10 cellular contexts compared by ENCODE assay signal in the genomic region with DNA sequence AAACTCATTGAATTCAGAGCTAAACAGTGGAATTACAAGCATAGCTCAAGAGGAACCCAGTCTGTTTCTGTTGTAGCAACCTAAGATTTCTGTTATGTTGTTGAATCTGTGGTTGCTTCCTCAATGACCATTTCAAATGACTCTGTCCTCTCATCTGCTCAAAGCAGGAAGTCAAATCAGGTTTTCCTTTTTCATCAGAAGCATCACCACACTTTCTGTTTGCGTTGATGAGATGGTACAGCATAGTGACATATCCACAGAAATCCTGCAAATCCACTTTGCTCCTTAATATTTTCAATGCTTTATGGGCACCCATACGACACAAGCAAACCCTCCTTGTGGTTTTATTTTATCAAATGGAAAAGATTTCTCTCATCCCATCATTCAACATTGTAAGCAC. TPM values are rescaled to one million over a fixed set of nuclear protein-coding genes. Genes with fewer than 3 reads are reported as not detected.
DNase-seq lines count a peak whose midpoint lies in the region; ATAC-seq, FAIRE-seq and TF ChIP-seq lines count a peak whose summit lies in the region.
"Had no signal": no experiment of that assay in that cellular context is flagged by ENCODE, and none has a peak within 500 bp of the region (broad histone marks: within the 10 kb centered on the region; RNA-seq: fewer than 3 reads in every experiment).

No MANE protein-coding gene starts in this region.

- no peaks in the 10 kb centered on the region for H3K9me2 ChIP-seq in OCI-LY1 (ENCODE audit: low read depth, low read length)

- no peaks in the 10 kb centered on the region for H3K79me2 ChIP-seq in OCI-LY1 (ENCODE audit: insufficient read depth, low read length)

- H4K20me1 ChIP-seq in OCI-LY1 (ENCODE audit: insufficient read depth, low read length): no peaks in the 10 kb centered on the region

- ATAC-seq in GM21447 (IDR thresholded peaks at IDR 0.05; ENCODE audit: unreplicated experiment): peak; percentile 44

- peaks cover 4 to 7% (median 6%) of the 10 kb centered on the region in 3 donors for H3K27me3 Mint-ChIP-seq in immature natural killer cell (ENCODE audit: low read depth in 3 of 3)
- H3K27me3 Mint-ChIP-seq in Caco-2 (ENCODE audit: insufficient read depth, unreplicated experiment): no peaks in the 10 kb centered on the region

- BruUV-seq in Caco-2 (replicated peaks; lab: Mats Ljungman, UMichigan): no TSS peak

- no peaks in the 10 kb centered on the region for H3K9me3 Mint-ChIP-seq in immature natural killer cell
- no peaks in the 10 kb centered on the region for H3K9me3 Mint-ChIP-seq in Caco-2 (ENCODE audit: unreplicated experiment)
- H3K9me3 Mint-ChIP-seq: nephron had no signal

- no peak for FAIRE-seq in urothelium cell line (lab: Jason Lieb, UNC)

- H3K36me3 ChIP-seq in OCI-LY1 (ENCODE audit: insufficient read depth, low read length) (no peaks in the 10 kb centered on the region), Caco-2 (ENCODE audit: control insufficient read depth, insufficient read depth, low read length) (no peaks in the 10 kb centered on the region)

- DNase-seq in DMS53 (lab: John Stamatoyannopoulos, UW) (peak; percentile 99), immature natural killer cell (peak; percentile 77 to 85 (median 82)), Caco-2 (no peak), urothelium cell line (ENCODE audit: low spot score) (no peak), foreskin fibroblast (no peak), SHP77 treated with DMSO at 0.1 percent for 48 hours (lab: John Stamatoyannopoulos, UW) (no peak)
- DNase-seq: NCI-H82 had no signal

- peak overlapping the region; percentile 51 for H3K4me2 ChIP-seq in OCI-LY1 (ENCODE audit: low read length)

- H3K27ac Mint-ChIP-seq in immature natural killer cell: peak overlapping the region; percentile 96 to 99 (median 97)
- H3K27ac Mint-ChIP-seq in Caco-2 (ENCODE audit: unreplicated experiment): no peak overlapping the region
- H3K27ac Mint-ChIP-seq: nephron had no signal

- intact Hi-C loops in Caco-2 (cut with micrococcal nuclease; ENCODE audit: unreplicated experiment): no loop called here

- peaks cover 99% of the 10 kb centered on the region for H3K4me1 ChIP-seq in OCI-LY1 (ENCODE audit: insufficient read depth, low read length, severe bottlenecking)
- H3K4me1 ChIP-seq in Caco-2: no peaks in the 10 kb centered on the region

- POLR2A ChIA-PET in Caco-2 (lab: Charles Lee): no interaction called here

- H3K4me1 Mint-ChIP-seq in immature natural killer cell (peaks cover 44 to 55% of the 10 kb centered on the region in 2 donors), Caco-2 (ENCODE audit: low read depth, unreplicated experiment) (no peaks in the 10 kb centered on the region)
- H3K4me1 Mint-ChIP-seq: nephron had no signal

- CTCF ChIA-PET in Caco-2 (lab: Charles Lee): no interaction called here

- H3K27me3 ChIP-seq in OCI-LY1 (ENCODE audit: insufficient read depth, low read length) (no peaks in the 10 kb centered on the region), Caco-2 (replicated peaks; ENCODE audit: control insufficient read depth, insufficient read depth, low read length) (no peaks in the 10 kb centered on the region)

- peaks cover 31% of the 10 kb centered on the region for H3F3A ChIP-seq in OCI-LY1 (ENCODE audit: insufficient read depth, low read length)

- H3K9ac ChIP-seq in OCI-LY1 (ENCODE audit: low read length): peak overlapping the region; percentile 39; the same call in 1 of the 2 replicates

- peak overlapping the region; percentile 98 for H3K27ac ChIP-seq in OCI-LY1 (ENCODE audit: low read depth, low read length, poor library complexity, severe bottlenecking)

- TF ChIP-seq CTCF in OCI-LY1 (IDR thresholded peaks at IDR 0.05; ENCODE audit: low read length): no peak
- TF ChIP-seq CTCF in Caco-2 (IDR thresholded peaks at IDR 0.05; ENCODE audit: insufficient read depth in 1 of 2, low read depth in 1 of 2, low read length in 1 of 2, severe bottlenecking in 1 of 2, unreplicated experiment in 1 of 2): no peak
- TF ChIP-seq CTCF in foreskin fibroblast (IDR thresholded peaks at IDR 0.05; ENCODE audit: low read depth, low read length): no peak

- no peaks in the 10 kb centered on the region for H3K9me3 ChIP-seq in OCI-LY1 (ENCODE audit: low read length)
- no peaks in the 10 kb centered on the region for H3K9me3 ChIP-seq in Caco-2

- H3K4me3 ChIP-seq in OCI-LY1 (ENCODE audit: low read depth, low read length, poor library complexity, severe bottlenecking) (peak overlapping the region; percentile 26), Caco-2 (ENCODE audit: low read depth, low read length) (no peak overlapping the region), foreskin fibroblast (ENCODE audit: low read depth in 1 of 2, low read length in 2 of 2) (no peak overlapping the region)

- no peak overlapping the region for H2AFZ ChIP-seq in OCI-LY1 (ENCODE audit: low read length)

- H3K4me3 Mint-ChIP-seq in immature natural killer cell (peak overlapping the region; percentile 76 to 88 (median 84)), Caco-2 (ENCODE audit: unreplicated experiment) (no peak overlapping the region)
- H3K4me3 Mint-ChIP-seq: nephron had no signal

- H3K36me3 Mint-ChIP-seq in immature natural killer cell: peaks cover 0 to 7% (median 4%) of the 10 kb centered on the region in 3 donors
- no peaks in the 10 kb centered on the region for H3K36me3 Mint-ChIP-seq in Caco-2 (ENCODE audit: insufficient read depth, unreplicated experiment)

RNA-seq across cellular contexts. Expression of gene UCP2, which starts 12.6 kb away (rescaled TPM):
- 1,000 to 10,000 TPM; 1,092 to 2,060 (median 1,799) TPM for polyA plus RNA-seq in immature natural killer cell
- 100 and 144 TPM in 2 replicates for total RNA-seq in Caco-2 (2022)

RNA-seq across cellular contexts. Expression of gene UCP3, which starts 13.6 kb away (rescaled TPM):
- 1 to 10 TPM in 1 of 3 donors, under 1 TPM in 2; 0.41 to 1.3 (median 0.52) TPM for polyA plus RNA-seq in immature natural killer cell
- total RNA-seq in Caco-2 (2022): 0.84 and 1.2 TPM in 2 replicates

RNA-seq across cellular contexts. Expression of gene DNAJB13, which starts 44.4 kb away (rescaled TPM):
- not detected for polyA plus RNA-seq in immature natural killer cell
- 0.52 TPM in 1 of 2 replicates, not detected in the other for total RNA-seq in Caco-2 (2022)

Comparison
In these comparisons a context has a peak if more than half of its experiments do, and no peak if none do; other contexts are left out.
1. DNase-seq: peak in DMS53 (single experiment) and immature natural killer cell (3 of 3); none in Caco-2 (0 of 2), urothelium cell line (single experiment), foreskin fibroblast (0 of 2) and SHP77 treated with DMSO at 0.1 percent for 48 hours (single experiment).